In the genomic region with DNA sequence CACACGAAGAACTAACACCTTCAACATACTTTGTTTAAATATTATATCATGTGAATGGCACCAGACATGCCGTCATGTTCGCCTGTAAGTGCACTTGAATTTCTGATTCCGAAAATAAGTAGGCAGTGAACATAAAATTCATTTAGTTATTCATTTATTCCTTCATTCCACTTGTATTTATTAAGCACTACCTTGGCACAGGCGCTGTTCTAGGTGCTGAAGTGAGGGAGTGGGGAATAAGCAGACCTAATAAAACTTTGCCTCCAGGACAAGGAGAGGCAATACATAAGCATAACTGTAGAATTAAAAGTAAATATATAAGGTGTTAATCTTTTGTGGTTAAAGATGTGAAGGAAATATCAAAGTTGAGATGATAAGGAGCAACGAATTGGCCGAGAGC, we compare ENCODE assay signal across 18 cellular contexts.
"Had no signal": no experiment of that assay in that cellular context is flagged by ENCODE, and none has a peak within 500 bp of the region (broad histone marks: within the 10 kb centered on the region; RNA-seq: fewer than 3 reads in every experiment).

No MANE protein-coding gene starts in this region.

- H3K27me3 Mint-ChIP-seq: dendritic cell treated with granulocyte-macrophage colony-stimulating factor and Interleukin-4, amounts not matched to agents 40 ng/mL and 50 ng/mL, for 4 days; stimulated activated naive CD8-positive, alpha-beta T cell treated with anti-CD3 and anti-CD28 coated beads, Interleukin-15, Interleukin-2, amounts not matched to agents 100 ng/mL and 50 ng/mL, for 24 hours had no signal

- H3K27ac Mint-ChIP-seq: activated CD4-positive, alpha-beta T cell treated with anti-CD3 and anti-CD28 coated beads for 36 hours; activated naive CD4-positive, alpha-beta T cell treated with anti-CD3 and anti-CD28 coated beads, Interleukin-2, amount 50 U/mL, for 72 hours; activated T-helper 1 cell treated with anti-CD3 and anti-CD28 coated beads, Interleukin-12 subunit alpha, Interleukin-12 subunit beta, Interleukin-2, Interleukin-4 antibody, amounts not matched to agents 30 ng/mL and 10 ng/mL and 1 ng/mL, durations not matched to agents 14 hours and 24 hours and 36 hours; dendritic cell treated with granulocyte-macrophage colony-stimulating factor and Interleukin-4, amounts not matched to agents 40 ng/mL and 50 ng/mL, for 4 days; nephron; stimulated activated naive CD8-positive, alpha-beta T cell treated with anti-CD3 and anti-CD28 coated beads, Interleukin-15, Interleukin-2, amounts not matched to agents 100 ng/mL and 50 ng/mL, for 24 hours had no signal

- H3K4me3 ChIP-seq: esophagus squamous epithelium, prostate gland, right atrium auricular region, suprapubic skin, transverse colon, uterus had no signal

- H3K4me1 ChIP-seq: esophagus squamous epithelium, prostate gland, right atrium auricular region, suprapubic skin, transverse colon, uterus had no signal

- H3K4me3 Mint-ChIP-seq: activated CD4-positive, alpha-beta T cell treated with anti-CD3 and anti-CD28 coated beads for 36 hours; activated T-helper 1 cell treated with anti-CD3 and anti-CD28 coated beads, Interleukin-12 subunit alpha, Interleukin-12 subunit beta, Interleukin-2, Interleukin-4 antibody, amounts not matched to agents 30 ng/mL and 10 ng/mL and 1 ng/mL, durations not matched to agents 14 hours and 24 hours and 36 hours; dendritic cell treated with granulocyte-macrophage colony-stimulating factor and Interleukin-4, amounts not matched to agents 40 ng/mL and 50 ng/mL, for 4 days; nephron; stimulated activated naive CD8-positive, alpha-beta T cell treated with anti-CD3 and anti-CD28 coated beads, Interleukin-15, Interleukin-2, amounts not matched to agents 100 ng/mL and 50 ng/mL, for 24 hours had no signal

- H3K36me3 ChIP-seq: esophagus squamous epithelium, prostate gland, right atrium auricular region, suprapubic skin, transverse colon, uterus had no signal

- H3K9me3 ChIP-seq: esophagus squamous epithelium, prostate gland, right atrium auricular region, suprapubic skin, transverse colon, uterus had no signal

- H3K4me1 Mint-ChIP-seq: activated CD4-positive, alpha-beta T cell treated with anti-CD3 and anti-CD28 coated beads for 36 hours; nephron had no signal

- DNase-seq: activated CD4-positive, alpha-beta T cell treated with anti-CD3 and anti-CD28 coated beads for 36 hours; activated CD4-positive, alpha-beta T cell treated with anti-CD3 and anti-CD28 coated beads, Interleukin-2, amount 50 U/mL, for 48 hours; activated gamma-delta T cell treated with Interleukin-2 at 50 U/mL for 16 hours; activated T-cell treated with anti-CD3 and anti-CD28 coated beads for 4 hours; effector CD8-positive, alpha-beta T cell; esophagus squamous epithelium; left colon; midbrain; transverse colon; uterus had no signal

- H3K9me3 Mint-ChIP-seq: activated T-helper 1 cell treated with anti-CD3 and anti-CD28 coated beads, Interleukin-12 subunit alpha, Interleukin-12 subunit beta, Interleukin-2, Interleukin-4 antibody, amounts not matched to agents 30 ng/mL and 10 ng/mL and 1 ng/mL, durations not matched to agents 14 hours and 24 hours and 36 hours; dendritic cell treated with granulocyte-macrophage colony-stimulating factor and Interleukin-4, amounts not matched to agents 40 ng/mL and 50 ng/mL, for 4 days; nephron had no signal

- H3K27ac ChIP-seq: esophagus squamous epithelium, prostate gland, right atrium auricular region, suprapubic skin, transverse colon, uterus had no signal

- H3K36me3 Mint-ChIP-seq: activated naive CD4-positive, alpha-beta T cell treated with anti-CD3 and anti-CD28 coated beads, Interleukin-2, amount 50 U/mL, for 72 hours had no signal

- H3K27me3 ChIP-seq: esophagus squamous epithelium, right atrium auricular region, transverse colon had no signal

- ATAC-seq: activated CD4-positive, alpha-beta T cell treated with anti-CD3 and anti-CD28 coated beads for 36 hours; activated naive CD4-positive, alpha-beta T cell treated with anti-CD3 and anti-CD28 coated beads, Interleukin-2, amount 50 U/mL, for 72 hours; left colon had no signal
